In the genomic region with DNA sequence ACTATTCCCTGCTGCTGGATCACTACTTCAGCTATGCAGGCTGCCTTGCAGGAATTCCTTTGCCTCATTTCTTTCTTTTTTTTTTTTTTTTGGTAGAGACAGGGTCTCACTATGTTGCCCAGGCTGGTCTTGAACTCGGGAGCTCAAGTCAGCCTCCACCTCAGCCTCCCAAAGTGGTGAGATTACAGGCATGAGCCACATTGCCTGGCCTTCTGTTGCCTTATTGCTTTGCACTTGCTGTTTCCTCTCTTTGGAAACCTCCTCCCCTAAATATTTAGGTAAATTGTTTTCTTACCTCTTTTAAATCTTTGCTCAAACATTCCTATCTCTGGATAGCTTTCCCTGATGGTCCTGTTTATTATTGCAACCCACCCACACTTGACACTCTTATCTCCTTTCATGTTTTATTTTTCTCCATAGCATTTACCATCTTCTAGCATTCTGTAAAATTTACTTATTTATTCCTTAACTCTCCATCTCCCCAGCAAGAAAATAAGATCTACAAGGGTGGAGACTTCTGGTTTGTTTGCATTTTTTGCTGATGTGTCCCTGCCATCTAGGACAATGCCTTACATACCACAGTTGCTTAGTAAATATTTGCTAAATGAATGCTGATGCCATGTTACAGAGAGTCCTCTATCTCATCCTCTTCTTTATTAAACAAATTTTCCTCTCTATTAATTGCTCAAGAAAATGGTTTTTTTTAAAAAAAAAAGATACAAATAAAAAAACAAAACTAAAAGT, we compare ENCODE assay signal across 13 cellular contexts.
DNase-seq lines count a peak whose midpoint lies in the region; ATAC-seq and TF ChIP-seq lines count a peak whose summit lies in the region.
"Had no signal": no experiment of that assay in that cellular context is flagged by ENCODE, and none has a peak within 500 bp of the region (broad histone marks: within the 10 kb centered on the region; RNA-seq: fewer than 3 reads in every experiment).

No MANE protein-coding gene starts in this region.

- DNase-seq in HCEC 1CT = peak; percentile 70
- DNase-seq in amniotic epithelial cell (ENCODE audit: low read depth) = peak; percentile 32
- DNase-seq in foreskin keratinocyte = peak; percentile 66 to 81
- no peak for DNase-seq in lower lobe of right lung
- DNase-seq: activated CD8-positive, alpha-beta memory T cell treated with anti-CD3 and anti-CD28 coated beads, Interleukin-2, amount 10 ng/mL, durations not matched to agents 7 days and 5 days; MM.1S had no signal

- intact Hi-C loops in lower lobe of right lung (cut with DNase I) = no loop called here

- H3K4me3 ChIP-seq in ACC112 (ENCODE audit: low read depth, low read length) = no peak overlapping the region
- no peak overlapping the region for H3K4me3 ChIP-seq in lower lobe of right lung
- H3K4me3 ChIP-seq: SK-N-MC, tibial nerve had no signal

- peaks cover 10% of the 10 kb centered on the region for H3K9me3 ChIP-seq in lower lobe of right lung

- ATAC-seq in foreskin keratinocyte = peak; percentile 83
- no peak for ATAC-seq in GM19324 (IDR thresholded peaks at IDR 0.05; ENCODE audit: low FRiP score, unreplicated experiment)
- no peak for ATAC-seq in lower lobe of right lung
- no peak for ATAC-seq in HG03439 (IDR thresholded peaks at IDR 0.05; ENCODE audit: unreplicated experiment)
- ATAC-seq in activated CD4-positive, CD25-positive, alpha-beta regulatory T cell treated with anti-CD3 and anti-CD28 coated beads, Interleukin-2, amount 50 U/mL, for 24 hours = no peak
- ATAC-seq: activated CD8-positive, alpha-beta memory T cell treated with anti-CD3 and anti-CD28 coated beads, Interleukin-2, amount 10 ng/mL, durations not matched to agents 7 days and 5 days had no signal

- H3K79me2 ChIP-seq in ACC112 (ENCODE audit: control insufficient read depth, insufficient read depth, low read length, unreplicated experiment) = no peaks in the 10 kb centered on the region
- H3K79me2 ChIP-seq: parathyroid adenoma had no signal

- H3K4me1 ChIP-seq in ACC112 (ENCODE audit: control insufficient read depth, insufficient read depth, low read length, unreplicated experiment) (peaks cover 26% of the 10 kb centered on the region), foreskin keratinocyte (peaks cover 30% of the 10 kb centered on the region), lower lobe of right lung (no peaks in the 10 kb centered on the region)
- H3K4me1 ChIP-seq: parathyroid adenoma, tibial nerve had no signal

- H2AFZ ChIP-seq in ACC112 (ENCODE audit: low read length, unreplicated experiment) = no peak overlapping the region
- H2AFZ ChIP-seq: parathyroid adenoma had no signal

- TF ChIP-seq CTCF in foreskin keratinocyte (conservative IDR thresholded peaks at IDR 0.05) = no peak
- TF ChIP-seq CTCF in lower lobe of right lung (IDR thresholded peaks at IDR 0.05) = no peak

- peak overlapping the region; percentile 56 for H3K27ac ChIP-seq in ACC112 (ENCODE audit: low read depth, low read length)
- H3K27ac ChIP-seq in foreskin keratinocyte = no peak overlapping the region
- no peak overlapping the region for H3K27ac ChIP-seq in lower lobe of right lung
- H3K27ac ChIP-seq: parathyroid adenoma, SK-N-MC, tibial nerve had no signal

- no peaks in the 10 kb centered on the region for H3K36me3 ChIP-seq in ACC112 (ENCODE audit: insufficient read depth, low read length)
- H3K36me3 ChIP-seq in lower lobe of right lung = no peaks in the 10 kb centered on the region
- H3K36me3 ChIP-seq: tibial nerve had no signal

- H3K27me3 ChIP-seq in ACC112 (ENCODE audit: insufficient read depth, low read length) (no peaks in the 10 kb centered on the region), foreskin keratinocyte (no peaks in the 10 kb centered on the region), lower lobe of right lung (ENCODE audit: low read depth) (no peaks in the 10 kb centered on the region)
- H3K27me3 ChIP-seq: tibial nerve had no signal
